1 cellular context compared by ENCODE assay signal in the genomic region with DNA sequence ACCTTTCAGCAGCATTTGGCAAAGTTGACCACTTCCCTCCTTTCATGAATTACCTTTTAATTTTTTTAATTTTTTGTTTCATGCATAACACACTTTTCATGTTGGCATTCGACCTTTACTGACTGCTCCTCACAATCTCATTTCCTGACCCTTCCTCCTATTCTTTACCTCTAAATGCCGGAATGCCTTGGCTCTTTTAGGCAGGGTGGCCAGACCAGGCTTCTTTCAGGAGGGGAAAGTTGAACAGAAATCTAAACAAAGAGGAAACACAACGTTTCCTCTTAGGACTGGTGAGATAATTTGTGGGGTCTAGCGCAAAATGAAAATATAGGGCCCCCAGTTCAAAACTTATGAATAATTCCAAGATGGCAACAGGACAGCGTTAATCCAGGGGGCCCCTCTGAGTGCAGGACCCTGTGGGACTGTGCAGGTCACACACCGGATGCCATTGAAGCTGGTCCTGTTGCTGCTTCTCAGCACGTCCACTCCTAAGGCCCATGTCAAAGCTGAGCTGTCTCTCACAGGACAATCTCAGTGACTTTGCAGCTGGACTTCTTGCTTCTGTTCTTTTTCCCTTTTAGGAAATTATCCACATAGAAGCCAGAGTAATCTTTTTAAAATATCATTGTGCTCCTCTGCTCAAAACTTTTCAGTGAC.
TF ChIP-seq lines count a peak whose summit lies in the region.

No MANE protein-coding gene starts in this region.

TF ChIP-seq in H1, 55 proteins besides CTCF, POLR2A, EP300 and RAD21:
- TF ChIP-seq KDM4A (IDR thresholded peaks at IDR 0.05; ENCODE audit: low read depth, low read length, severe bottlenecking) (no peak), POLR2AphosphoS5 (IDR thresholded peaks at IDR 0.05; ENCODE audit: low read depth, low read length) (no peak), SIRT6 (IDR thresholded peaks at IDR 0.05; ENCODE audit: low read length) (no peak), SIN3A (conservative IDR thresholded peaks at IDR 0.05 in 1 of 2, IDR thresholded peaks at IDR 0.05 in 1 of 2; ENCODE audit: low read depth in 1 of 2, low read length in 2 of 2) (no peak), GTF2F1 (IDR thresholded peaks at IDR 0.05; ENCODE audit: borderline replicate concordance, low read depth, low read length) (no peak), FOSL1 (IDR thresholded peaks at IDR 0.05; ENCODE audit: insufficient read depth, low read depth, low read length) (no peak), RNF2 (IDR thresholded peaks at IDR 0.05; ENCODE audit: borderline replicate concordance, low read depth, low read length, missing control alignments, poor library complexity, severe bottlenecking) (no peak), PHF8 (conservative IDR thresholded peaks at IDR 0.05; ENCODE audit: low read depth, low read length) (no peak), TBP (IDR thresholded peaks at IDR 0.05; ENCODE audit: low read depth, low read length) (no peak), TCF12 (IDR thresholded peaks at IDR 0.05; ENCODE audit: low read depth, low read length) (no peak)
- TF ChIP-seq, protein P1, sequence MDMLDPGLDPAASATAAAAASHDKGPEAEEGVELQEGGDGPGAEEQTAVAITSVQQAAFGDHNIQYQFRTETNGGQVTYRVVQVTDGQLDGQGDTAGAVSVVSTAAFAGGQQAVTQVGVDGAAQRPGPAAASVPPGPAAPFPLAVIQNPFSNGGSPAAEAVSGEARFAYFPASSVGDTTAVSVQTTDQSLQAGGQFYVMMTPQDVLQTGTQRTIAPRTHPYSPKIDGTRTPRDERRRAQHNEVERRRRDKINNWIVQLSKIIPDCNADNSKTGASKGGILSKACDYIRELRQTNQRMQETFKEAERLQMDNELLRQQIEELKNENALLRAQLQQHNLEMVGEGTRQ (IDR thresholded peaks at IDR 0.05; ENCODE audit: low read length) = no peak
- TF ChIP-seq, protein P2, sequence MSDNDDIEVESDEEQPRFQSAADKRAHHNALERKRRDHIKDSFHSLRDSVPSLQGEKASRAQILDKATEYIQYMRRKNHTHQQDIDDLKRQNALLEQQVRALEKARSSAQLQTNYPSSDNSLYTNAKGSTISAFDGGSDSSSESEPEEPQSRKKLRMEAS (IDR thresholded peaks at IDR 0.05) = no peak
TF ChIP-seq in H1: peak in this region for 0.
